Comparison of ENCODE assay signal across 8 cellular contexts in the genomic region with DNA sequence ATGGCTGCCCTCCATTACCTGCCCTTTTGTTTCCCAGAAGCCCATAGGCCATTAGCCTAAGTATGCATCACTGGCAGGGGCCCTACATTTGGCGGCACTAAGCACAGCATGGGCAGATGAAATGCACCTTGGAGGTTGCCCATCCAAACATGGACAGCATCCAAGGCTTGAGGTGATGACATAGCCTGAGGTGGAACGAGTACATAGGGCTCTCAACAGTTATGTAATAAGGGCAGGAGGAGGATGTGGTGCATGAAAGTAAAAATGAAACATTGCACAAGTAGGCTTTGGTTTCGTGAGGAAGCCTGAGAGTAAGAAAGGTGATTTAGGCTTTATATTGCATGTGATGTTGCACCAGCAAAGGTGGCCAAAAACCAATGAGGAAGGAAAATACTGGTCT.
DNase-seq lines count a peak whose midpoint lies in the region; ATAC-seq and TF ChIP-seq lines count a peak whose summit lies in the region.

No MANE protein-coding gene starts in this region.

- no peak overlapping the region for H3K4me3 ChIP-seq in prostate gland

- no peak for TF ChIP-seq CTCF in prostate gland (IDR thresholded peaks at IDR 0.05)

- DNase-seq in MV-4-11 (lab: John Stamatoyannopoulos, UW) (peak; percentile 68), cerebellar cortex (ENCODE audit: low spot score) (peak; percentile 66), DMS 273 treated with DMSO at 0.1 percent for 48 hours (lab: John Stamatoyannopoulos, UW) (no peak), prostate gland (ENCODE audit: low spot score) (no peak), midbrain (lab: John Stamatoyannopoulos, UW) (no peak)
- DNase-seq in stimulated activated naive CD4-positive, alpha-beta T cell treated with Interleukin-2 at 50 U/mL for 16 hours (lab: John Stamatoyannopoulos, UW): no peak

- ATAC-seq in GM18868 (IDR thresholded peaks at IDR 0.05; ENCODE audit: unreplicated experiment): peak; percentile 100
- ATAC-seq in GM21786 (IDR thresholded peaks at IDR 0.05; ENCODE audit: unreplicated experiment): peak; percentile 100

- 40% methylated on average over 3 of the region's 3 CpGs for WGBS in prostate gland

- intact Hi-C loops in prostate gland (cut with DNase I): loop anchor here (10.0 kb wide), 1 partner anchor 47 kb away; no protein-coding TSS in a partner anchor

- H3K9me3 ChIP-seq in prostate gland: no peaks in the 10 kb centered on the region

- no peaks in the 10 kb centered on the region for H3K27me3 ChIP-seq in prostate gland (replicated peaks; ENCODE audit: insufficient read depth)

- no peak for TF ChIP-seq POLR2A in prostate gland (IDR thresholded peaks at IDR 0.05)

- H3K36me3 ChIP-seq in prostate gland: no peaks in the 10 kb centered on the region

- no peaks in the 10 kb centered on the region for H3K4me1 ChIP-seq in prostate gland (replicated peaks)

- H3K27ac ChIP-seq in prostate gland: no peak overlapping the region

Comparison
In these comparisons a context has a peak if more than half of its experiments do, and no peak if none do; other contexts are left out.
1. DNase-seq: peak in MV-4-11 (single experiment) and cerebellar cortex (single experiment); none in stimulated activated naive CD4-positive, alpha-beta T cell treated with Interleukin-2 at 50 U/mL for 16 hours (single experiment), DMS 273 treated with DMSO at 0.1 percent for 48 hours (single experiment), prostate gland (single experiment) and midbrain (single experiment).